In genomic region chr10:112218960-112219359, GRCh38 we compare ENCODE assay signal across 27 cellular contexts.
"Had no signal": no experiment of that assay in that cellular context is flagged by ENCODE, and none has a peak within 500 bp of the region (broad histone marks: within the 10 kb centered on the region; RNA-seq: fewer than 3 reads in every experiment).

No MANE protein-coding gene starts in this region.

- H3K4me1 ChIP-seq: foreskin keratinocyte, gastroesophageal sphincter, left ventricle myocardium inferior, lower lobe of right lung, pancreas, tibial artery, upper lobe of left lung had no signal

- H3K36me3 ChIP-seq: gastroesophageal sphincter, heart left ventricle, left ventricle myocardium inferior, lower lobe of right lung, neutrophil, pancreas, tibial artery, upper lobe of left lung had no signal

- H2AFZ ChIP-seq: hepatocyte had no signal

- FAIRE-seq: colon, pancreas, urothelium cell line had no signal

- ATAC-seq: esophagus mucosa; foreskin keratinocyte; gastroesophageal sphincter; heart left ventricle; left colon; lower lobe of right lung; natural killer cell treated with Interleukin-12 subunit alpha and Interleukin-12 subunit beta and Interleukin-15 and Interleukin-18, amount 100 ng/mL, for 72 hours; pancreas; sciatic nerve; stimulated activated memory B cell treated with anti-CD40 and anti-IgM and Interleukin-4, amounts not matched to agents 10 μg/mL and 1 μg/mL and 100 μg/mL, for 72 hours; stimulated activated naive CD8-positive, alpha-beta T cell treated with anti-CD3 and anti-CD28 coated beads, Interleukin-15, Interleukin-2, amounts not matched to agents 100 U/mL and 50 U/mL, for 24 hours had no signal

- H3K9me3 ChIP-seq: lower lobe of right lung, neutrophil, pancreas, testis, tibial artery had no signal

- H3K4me3 ChIP-seq: gastroesophageal sphincter, heart left ventricle, hepatocyte, left ventricle myocardium inferior, lower lobe of right lung, pancreas, testis, tibial artery, upper lobe of left lung had no signal

- H3K27ac ChIP-seq: epithelial cell of prostate, foreskin keratinocyte, gastroesophageal sphincter, heart left ventricle, hepatocyte, left ventricle myocardium inferior, lower lobe of right lung, neutrophil, pancreas, testis, tibial artery, upper lobe of left lung had no signal

- DNase-seq: effector CD8-positive, alpha-beta T cell; endodermal cell; foreskin keratinocyte; heart left ventricle; left colon; left ventricle myocardium inferior; lower lobe of right lung; naive B cell; pancreas; retina; stimulated activated CD4-positive, alpha-beta T cell treated with anti-CD3 and anti-CD28 coated beads, Interleukin-2, amount 100 ng/mL, for 24 hours; stimulated activated CD4-positive, alpha-beta T cell treated with anti-CD3 and anti-CD28 coated beads, Interleukin-4, amount 100 ng/mL, for 4 hours; stimulated activated naive CD8-positive, alpha-beta T cell treated with anti-CD3 and anti-CD28 coated beads, Interleukin-15, Interleukin-2, amounts not matched to agents 100 U/mL and 50 U/mL, for 24 hours; substantia nigra; testis; tibial artery; upper lobe of left lung had no signal

- H3K4me2 ChIP-seq: hepatocyte had no signal

- H3K79me2 ChIP-seq: hepatocyte had no signal

- H3K27me3 ChIP-seq: foreskin keratinocyte, gastroesophageal sphincter, hepatocyte, pancreas, testis, tibial artery, upper lobe of left lung had no signal
